11 cellular contexts compared by ENCODE assay signal in genomic region chr2:149763358-149763757, GRCh38.
"Had no signal": no experiment of that assay in that cellular context is flagged by ENCODE, and none has a peak within 500 bp of the region (broad histone marks: within the 10 kb centered on the region; RNA-seq: fewer than 3 reads in every experiment).

No MANE protein-coding gene starts in this region.

- H3K27ac Mint-ChIP-seq: GM23338, H9, HFFc6 had no signal

- ATAC-seq: GM23338, HCT116 had no signal

- H2AFZ ChIP-seq: GM23248, GM23338 had no signal

- H3K4me3 Mint-ChIP-seq: GM23338, H9, HFFc6 had no signal

- H3K4me1 ChIP-seq: HAP-1 had no signal

- DNase-seq: GM23248, GOT3, H7, H9, HCEC 1CT, HFFc6 had no signal

- H3K4me3 ChIP-seq: GM23248, GM23338, HAP-1 had no signal

- H3K27ac ChIP-seq: GM23248 had no signal

- FAIRE-seq: H1, H54 had no signal

- H3K9me3 Mint-ChIP-seq: HFFc6 had no signal

- H3K4me1 Mint-ChIP-seq: GM23338, H9 had no signal

- H3K9me3 ChIP-seq: HAP-1 had no signal

- H3K9ac ChIP-seq: GM23248 had no signal

- H3K36me3 ChIP-seq: HAP-1 had no signal

- H3K4me2 ChIP-seq: GM23338 had no signal
